ENCODE assay signal across 29 cellular contexts in the genomic region with DNA sequence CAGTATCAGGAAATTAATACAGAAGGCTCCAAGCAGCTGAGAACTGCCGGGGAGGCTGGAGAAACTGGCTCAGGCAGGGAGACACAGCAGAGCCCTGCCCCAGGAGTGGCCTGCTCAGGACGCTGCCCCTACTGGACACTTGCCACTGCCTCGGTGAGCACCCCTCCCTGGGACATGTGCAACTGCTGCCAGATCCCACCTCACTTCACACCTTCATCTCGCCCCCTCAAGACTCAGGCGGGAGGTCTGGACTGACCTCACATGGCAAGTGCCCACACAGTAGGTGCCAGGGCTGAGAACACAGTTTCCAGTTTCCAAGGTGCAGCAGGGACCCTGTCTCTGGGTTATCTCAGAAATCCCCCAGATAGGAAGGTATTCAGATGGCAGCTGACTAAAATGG. TPM values are rescaled to one million over a fixed set of nuclear protein-coding genes. Genes with fewer than 3 reads are reported as not detected.
DNase-seq lines count a peak whose midpoint lies in the region; ATAC-seq and TF ChIP-seq lines count a peak whose summit lies in the region.
"Had no signal": no experiment of that assay in that cellular context is flagged by ENCODE, and none has a peak within 500 bp of the region (broad histone marks: within the 10 kb centered on the region; RNA-seq: fewer than 3 reads in every experiment).

No MANE protein-coding gene starts in this region.

- no peaks in the 10 kb centered on the region for H3K27me3 ChIP-seq in hepatocyte
- no peaks in the 10 kb centered on the region for H3K27me3 ChIP-seq in sigmoid colon
- H3K27me3 ChIP-seq: transverse colon had no signal

- H3K9me3 ChIP-seq in hepatocyte (ENCODE audit: low read depth), result no peaks in the 10 kb centered on the region
- no peaks in the 10 kb centered on the region for H3K9me3 ChIP-seq in sigmoid colon
- no peaks in the 10 kb centered on the region for H3K9me3 ChIP-seq in T-helper 17 cell (ENCODE audit: control insufficient read depth, low read length, poor library complexity, severe bottlenecking)
- H3K9me3 ChIP-seq: A549, transverse colon had no signal

- no peak for TF ChIP-seq EP300 in sigmoid colon (IDR thresholded peaks at IDR 0.05)

- H3K4me2 ChIP-seq in hepatocyte, result no peak overlapping the region
- H3K4me2 ChIP-seq: A549, PC-9 had no signal

- H3K79me2 ChIP-seq in hepatocyte, result no peaks in the 10 kb centered on the region

- CTCF ChIA-PET in activated CD8-positive, alpha-beta memory T cell treated with anti-CD3 and anti-CD28 coated beads, Interleukin-2, amount 10 ng/mL, durations not matched to agents 7 days and 5 days (lab: Charles Lee), result interaction anchor here (1.3 kb wide), 2 partner anchors 11 to 33 kb away, joined by 5 read pairs; no protein-coding TSS in a partner anchor

- WGBS in hepatocyte (ENCODE audit: low lambda C conversion rate, missing lambda C conversion rate), result 81% methylated on average over 5 of the region's 5 CpGs
- 75 to 80% methylated on average over 5 of the region's 5 CpGs for WGBS in sigmoid colon, 2 donors

- H3K4me3 ChIP-seq in hepatocyte (no peak overlapping the region), sigmoid colon (no peak overlapping the region)
- H3K4me3 ChIP-seq: A549, PC-9, transverse colon had no signal

- no peaks in the 10 kb centered on the region for H3K9me2 ChIP-seq in hepatocyte (replicated peaks; ENCODE audit: insufficient read depth)

- H3K4me3 Mint-ChIP-seq in activated CD8-positive, alpha-beta memory T cell treated with anti-CD3 and anti-CD28 coated beads, Interleukin-2, amount 10 ng/mL, durations not matched to agents 7 days and 5 days, result no peak overlapping the region
- H3K4me3 Mint-ChIP-seq in T-helper 17 cell, result no peak overlapping the region
- H3K4me3 Mint-ChIP-seq: activated CD4-positive, alpha-beta T cell treated with anti-CD3 and anti-CD28 coated beads, Interleukin-2, amount 10 ng/mL, durations not matched to agents 24 days and 14 days; activated naive CD4-positive, alpha-beta T cell treated with anti-CD3 and anti-CD28 coated beads for 36 hours; CD8-positive, alpha-beta T cell; neural crest cell had no signal

- H3K4me1 ChIP-seq in hepatocyte (ENCODE audit: insufficient read depth) (peaks cover 4% of the 10 kb centered on the region), sigmoid colon (peaks cover 0 to 14% (median 11%) of the 10 kb centered on the region in 4 donors)
- H3K4me1 ChIP-seq: A549 had no signal

- no peaks in the 10 kb centered on the region for H3K9me3 Mint-ChIP-seq in activated CD8-positive, alpha-beta memory T cell treated with anti-CD3 and anti-CD28 coated beads, Interleukin-2, amount 10 ng/mL, durations not matched to agents 7 days and 5 days (ENCODE audit: low read depth)
- H3K9me3 Mint-ChIP-seq: activated CD4-positive, alpha-beta T cell treated with anti-CD3 and anti-CD28 coated beads, Interleukin-2, amount 10 ng/mL, durations not matched to agents 24 days and 14 days; activated naive CD4-positive, alpha-beta T cell treated with anti-CD3 and anti-CD28 coated beads for 36 hours; CD8-positive, alpha-beta T cell; neural crest cell had no signal

- TF ChIP-seq POLR2A in sigmoid colon (IDR thresholded peaks at IDR 0.05), result no peak

- H3K27ac Mint-ChIP-seq in activated CD8-positive, alpha-beta memory T cell treated with anti-CD3 and anti-CD28 coated beads, Interleukin-2, amount 10 ng/mL, durations not matched to agents 7 days and 5 days, result no peak overlapping the region
- H3K27ac Mint-ChIP-seq in T-helper 17 cell, result no peak overlapping the region
- H3K27ac Mint-ChIP-seq: activated CD4-positive, alpha-beta T cell treated with anti-CD3 and anti-CD28 coated beads, Interleukin-2, amount 10 ng/mL, durations not matched to agents 24 days and 14 days; activated naive CD4-positive, alpha-beta T cell treated with anti-CD3 and anti-CD28 coated beads for 36 hours; CD8-positive, alpha-beta T cell had no signal

- no peaks in the 10 kb centered on the region for H3K4me1 Mint-ChIP-seq in activated CD8-positive, alpha-beta memory T cell treated with anti-CD3 and anti-CD28 coated beads, Interleukin-2, amount 10 ng/mL, durations not matched to agents 7 days and 5 days
- H3K4me1 Mint-ChIP-seq in T-helper 17 cell, result peaks cover 4% of the 10 kb centered on the region
- H3K4me1 Mint-ChIP-seq: activated CD4-positive, alpha-beta T cell treated with anti-CD3 and anti-CD28 coated beads, Interleukin-2, amount 10 ng/mL, durations not matched to agents 24 days and 14 days had no signal

- no peaks in the 10 kb centered on the region for H3K27me3 Mint-ChIP-seq in activated CD8-positive, alpha-beta memory T cell treated with anti-CD3 and anti-CD28 coated beads, Interleukin-2, amount 10 ng/mL, durations not matched to agents 7 days and 5 days
- peaks cover 26% of the 10 kb centered on the region for H3K27me3 Mint-ChIP-seq in T-helper 17 cell

- intact Hi-C loops in sigmoid colon (cut with DNase I), result no loop called here

- H3K27ac ChIP-seq in hepatocyte (no peak overlapping the region), sigmoid colon (no peak overlapping the region)
- H3K27ac ChIP-seq: A549, epithelial cell of prostate, PC-9, transverse colon had no signal

- H3K36me3 Mint-ChIP-seq in activated CD8-positive, alpha-beta memory T cell treated with anti-CD3 and anti-CD28 coated beads, Interleukin-2, amount 10 ng/mL, durations not matched to agents 7 days and 5 days, result no peaks in the 10 kb centered on the region
- H3K36me3 Mint-ChIP-seq in T-helper 17 cell (ENCODE audit: low read depth), result peaks cover 3% of the 10 kb centered on the region
- H3K36me3 Mint-ChIP-seq: CD8-positive, alpha-beta T cell had no signal

- peak; percentile 43 for DNase-seq in activated CD8-positive, alpha-beta memory T cell treated with anti-CD3 and anti-CD28 coated beads, Interleukin-2, amount 50 U/mL, for 48 hours
- no peak for DNase-seq in activated CD8-positive, alpha-beta memory T cell treated with anti-CD3 and anti-CD28 coated beads, Interleukin-2, amount 10 ng/mL, durations not matched to agents 7 days and 5 days
- DNase-seq in OCI-M1 (lab: John Stamatoyannopoulos, UW) (peak; percentile 23), hepatocyte (ENCODE audit: low spot score) (no peak), sigmoid colon (peak; percentile 60), GM20000 (ENCODE audit: low spot score) (no peak), T-helper 17 cell (no peak), Ammon's horn (ENCODE audit: low spot score) (no peak)
- DNase-seq: activated CD4-positive, alpha-beta T cell treated with anti-CD3 and anti-CD28 coated beads, Interleukin-2, amount 10 ng/mL, durations not matched to agents 24 days and 14 days; activated naive CD4-positive, alpha-beta T cell treated with anti-CD3 and anti-CD28 coated beads for 36 hours; AML-193; amniotic stem cell; CD8-positive, alpha-beta T cell; DMS 273 treated with DMSO at 0.1 percent for 48 hours; EL; head of caudate nucleus; KG1; left cardiac atrium; mammary epithelial cell; NCI-H146; NCI-H2107; NCI-H510A treated with DMSO at 0.1 percent for 48 hours; NK-92 treated with Interleukin-12 subunit alpha and Interleukin-12 subunit beta, amount 100 ng/mL, for 24 hours; PC-9; transverse colon had no signal

- no peak for ATAC-seq in activated CD8-positive, alpha-beta memory T cell treated with anti-CD3 and anti-CD28 coated beads, Interleukin-2, amount 10 ng/mL, durations not matched to agents 7 days and 5 days
- no peak for ATAC-seq in T-helper 17 cell
- ATAC-seq: CD8-positive, alpha-beta T cell; left cardiac atrium; Right ventricle myocardium inferior had no signal

- H4K20me1 ChIP-seq in hepatocyte (ENCODE audit: insufficient read depth, poor library complexity, severe bottlenecking), result no peaks in the 10 kb centered on the region

- TF ChIP-seq CTCF in hepatocyte (IDR thresholded peaks at IDR 0.05; ENCODE audit: poor library complexity) (peak; percentile 5), sigmoid colon (IDR thresholded peaks at IDR 0.05) (no peak), GM20000 (IDR thresholded peaks at IDR 0.05; ENCODE audit: extremely low read depth, missing control alignments) (no peak)

- no peaks in the 10 kb centered on the region for H3K36me3 ChIP-seq in hepatocyte (replicated peaks; ENCODE audit: insufficient read depth, low read depth)
- H3K36me3 ChIP-seq in sigmoid colon, result no peaks in the 10 kb centered on the region
- H3K36me3 ChIP-seq: transverse colon had no signal

- H2AFZ ChIP-seq in hepatocyte, result no peak overlapping the region
- H2AFZ ChIP-seq: PC-9 had no signal

RNA-seq across cellular contexts. Expression of a gene that starts 33.8 kb away (rescaled TPM):
- 10 to 100 TPM; 68.5 to 71.5 TPM for total RNA-seq in activated CD8-positive, alpha-beta memory T cell treated with anti-CD3 and anti-CD28 coated beads, Interleukin-2, amount 10 ng/mL, durations not matched to agents 7 days and 5 days
- total RNA-seq in hepatocyte, result 75.9 and 98.3 TPM in 2 replicates
- 54.1 and 54.2 TPM in 2 replicates for polyA plus RNA-seq in hepatocyte
- total RNA-seq in sigmoid colon, result 10 to 100 TPM; 11.4 to 25.0 (median 22.2) TPM
- polyA plus RNA-seq in sigmoid colon, result 10 to 100 TPM in 1 of 3 donors, 1 to 10 TPM in 2; 4.2 to 51.8 (median 5.3) TPM
- 100 to 1,000 TPM; 118 to 127 TPM for total RNA-seq in T-helper 17 cell

RNA-seq across cellular contexts. Expression of a gene that starts 50.8 kb away (rescaled TPM):
- total RNA-seq in activated CD8-positive, alpha-beta memory T cell treated with anti-CD3 and anti-CD28 coated beads, Interleukin-2, amount 10 ng/mL, durations not matched to agents 7 days and 5 days, result 10 to 100 TPM; 24.2 to 26.5 TPM
- total RNA-seq in hepatocyte (98.3 and 117 TPM in 2 replicates), sigmoid colon (100 to 1,000 TPM; 116 to 155 (median 139) TPM), T-helper 17 cell (100 to 1,000 TPM; 614 to 922 TPM)
- polyA plus RNA-seq in hepatocyte (94.4 and 104 TPM in 2 replicates), sigmoid colon (100 to 1,000 TPM in 1 of 3 donors, 10 to 100 TPM in 2; 36.9 to 132 (median 93.7) TPM)

Comparison
In these comparisons a context has a peak if more than half of its experiments do, and no peak if none do; other contexts are left out.
1. DNase-seq: peak in activated CD8-positive, alpha-beta memory T cell treated with anti-CD3 and anti-CD28 coated beads, Interleukin-2, amount 50 U/mL, for 48 hours (single experiment), OCI-M1 (single experiment) and sigmoid colon (single experiment); none in activated CD8-positive, alpha-beta memory T cell treated with anti-CD3 and anti-CD28 coated beads, Interleukin-2, amount 10 ng/mL, durations not matched to agents 7 days and 5 days (single experiment), hepatocyte (single experiment), GM20000 (single experiment), T-helper 17 cell (0 of 3) and Ammon's horn (single experiment).